22 cellular contexts compared by ENCODE assay signal in genomic region chr15:98062869-98063268, GRCh38.
"Had no signal": no experiment of that assay in that cellular context is flagged by ENCODE, and none has a peak within 500 bp of the region (broad histone marks: within the 10 kb centered on the region; RNA-seq: fewer than 3 reads in every experiment).

No MANE protein-coding gene starts in this region.

- H3K4me1 Mint-ChIP-seq: stimulated activated memory B cell treated with anti-CD40 and anti-IgM and Interleukin-4, amounts not matched to agents 10 μg/mL and 1 μg/mL and 100 μg/mL, for 72 hours had no signal

- H3K27ac Mint-ChIP-seq: natural killer cell; progenitor cell of endocrine pancreas; stimulated activated memory B cell treated with anti-CD40 and anti-IgM and Interleukin-4, amounts not matched to agents 10 μg/mL and 1 μg/mL and 100 μg/mL, for 72 hours; stimulated activated naive CD8-positive, alpha-beta T cell treated with anti-CD3 and anti-CD28 coated beads, Interleukin-15, Interleukin-2, amounts not matched to agents 100 ng/mL and 50 ng/mL, for 24 hours had no signal

- H3K27ac ChIP-seq: colonic mucosa, gastrocnemius medialis, heart right ventricle, spleen, tibial artery, upper lobe of left lung, uterus had no signal

- H3K4me3 Mint-ChIP-seq: natural killer cell; neural crest cell; stimulated activated memory B cell treated with anti-CD40 and anti-IgM and Interleukin-4, amounts not matched to agents 10 μg/mL and 1 μg/mL and 100 μg/mL, for 72 hours; stimulated activated naive CD8-positive, alpha-beta T cell treated with anti-CD3 and anti-CD28 coated beads, Interleukin-15, Interleukin-2, amounts not matched to agents 100 ng/mL and 50 ng/mL, for 24 hours had no signal

- H3K4me1 ChIP-seq: colonic mucosa, gastrocnemius medialis, pancreas, upper lobe of left lung, uterus had no signal

- H3K36me3 ChIP-seq: colonic mucosa, gastrocnemius medialis, heart right ventricle, pancreas, spleen, tibial artery, upper lobe of left lung, uterus had no signal

- FAIRE-seq: pancreas had no signal

- ATAC-seq: gastrocnemius medialis; heart right ventricle; left lobe of liver; natural killer cell; right cardiac atrium; stimulated activated memory B cell treated with anti-CD40 and anti-IgM and Interleukin-4, amounts not matched to agents 10 μg/mL and 1 μg/mL and 100 μg/mL, for 72 hours had no signal

- DNase-seq: colonic mucosa; effector CD8-positive, alpha-beta T cell; gastrocnemius medialis; heart right ventricle; hypothalamus; islet precursor cell; mammary epithelial cell; natural killer cell; pancreas; right cardiac atrium; spleen; stimulated activated CD4-positive, alpha-beta T cell treated with anti-CD3 and anti-CD28 coated beads, Interleukin-15, amount 100 ng/mL, for 24 hours; stimulated activated CD4-positive, alpha-beta T cell treated with anti-CD3 and anti-CD28 coated beads, Interleukin-1b, Interleukin-23, amount 100 ng/mL, for 48 hours; stimulated activated CD4-positive, alpha-beta T cell treated with anti-CD3 and anti-CD28 coated beads, Interleukin-4, amount 100 ng/mL, for 24 hours; tibial artery; upper lobe of left lung; uterus had no signal

- H3K36me3 Mint-ChIP-seq: stimulated activated memory B cell treated with anti-CD40 and anti-IgM and Interleukin-4, amounts not matched to agents 10 μg/mL and 1 μg/mL and 100 μg/mL, for 72 hours had no signal

- H3K27me3 Mint-ChIP-seq: stimulated activated memory B cell treated with anti-CD40 and anti-IgM and Interleukin-4, amounts not matched to agents 10 μg/mL and 1 μg/mL and 100 μg/mL, for 72 hours had no signal

- H3K9me3 ChIP-seq: colonic mucosa had no signal

- H3K4me3 ChIP-seq: colonic mucosa, gastrocnemius medialis, heart right ventricle, pancreas, spleen, tibial artery, upper lobe of left lung, uterus had no signal

- H3K27me3 ChIP-seq: colonic mucosa, gastrocnemius medialis, pancreas, tibial artery, upper lobe of left lung, uterus had no signal
